8 cellular contexts compared by ENCODE assay signal in the genomic region with DNA sequence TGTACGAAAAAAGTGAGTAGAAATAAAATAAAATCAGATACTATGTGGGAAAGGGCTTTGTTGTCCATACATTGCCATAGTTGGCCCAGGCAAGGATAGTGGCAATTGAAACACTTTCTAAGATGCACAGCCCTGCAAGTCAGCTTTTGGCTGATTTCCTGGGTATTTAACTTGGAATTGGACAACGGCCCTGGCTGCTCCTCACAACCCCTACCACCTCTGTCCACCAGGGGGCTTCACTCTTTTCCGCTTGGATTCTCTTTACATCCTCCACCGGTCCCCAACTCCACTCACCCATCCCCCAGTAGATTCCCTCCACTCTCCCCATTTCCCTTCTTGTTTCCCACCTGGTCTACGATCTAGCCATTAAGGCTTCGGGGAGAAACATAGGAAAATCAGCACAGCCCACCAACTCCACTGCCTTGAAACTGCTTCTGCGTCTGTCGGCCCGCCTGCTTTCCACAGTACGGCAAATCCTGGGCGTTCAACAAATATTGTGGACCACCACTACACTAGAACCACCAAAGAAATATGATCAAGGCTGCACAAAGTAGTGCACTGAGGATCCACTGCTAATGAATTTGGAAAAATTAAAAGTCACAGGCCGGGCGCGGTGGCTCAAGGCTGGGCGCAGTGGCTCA. TPM values are rescaled to one million over a fixed set of nuclear protein-coding genes. Genes with fewer than 3 reads are reported as not detected.
DNase-seq lines count a peak whose midpoint lies in the region; ATAC-seq and TF ChIP-seq lines count a peak whose summit lies in the region.

No MANE protein-coding gene starts in this region.

- no peak overlapping the region for H2BK120ac ChIP-seq in IMR-90 (ENCODE audit: low read depth, low read length)

- intact Hi-C loops in Caco-2 (cut with micrococcal nuclease; ENCODE audit: unreplicated experiment): loop anchor here (1.0 to 2.0 kb wide), 2 partner anchors 157 to 337 kb away; no protein-coding TSS in a partner anchor
- intact Hi-C loops in IMR-90 (cut with micrococcal nuclease): loop anchor here (2.0 to 10.0 kb wide), 4 partner anchors 51 to 579 kb away; a partner anchor contains a TSS
- intact Hi-C loops in left ventricle myocardium inferior (cut with micrococcal nuclease): no loop called here

- TF ChIP-seq RAD21 in IMR-90 (IDR thresholded peaks at IDR 0.05; ENCODE audit: low read length): peak; percentile 50

- H3K4me3 ChIP-seq in Caco-2 (ENCODE audit: low read depth, low read length) (no peak overlapping the region), IMR-90 (ENCODE audit: insufficient read depth, low read depth, low read length) (no peak overlapping the region), left ventricle myocardium inferior (no peak overlapping the region), smooth muscle cell (no peak overlapping the region)

- no peak overlapping the region for H2BK20ac ChIP-seq in IMR-90 (ENCODE audit: low read depth, low read length)

- dilution Hi-C loops in IMR-90 (cut with HindIII; ENCODE audit: low sequenced_read_pairs, unreplicated experiment): no loop called here

- H4K5ac ChIP-seq in IMR-90 (ENCODE audit: low read depth, low read length): no peak overlapping the region

- no peak overlapping the region for H4K91ac ChIP-seq in IMR-90 (ENCODE audit: insufficient read depth, low read depth, low read length)

- H4K8ac ChIP-seq in IMR-90 (ENCODE audit: low read depth in 2 of 2, low read length in 2 of 2): no peak overlapping the region

- H3F3A ChIP-seq in smooth muscle cell (ENCODE audit: low read depth): no peaks in the 10 kb centered on the region

- POLR2A ChIA-PET in Caco-2 (lab: Charles Lee): no interaction called here
- POLR2A ChIA-PET in IMR-90 (lab: Charles Lee; ENCODE audit: unreplicated experiment): no interaction called here

- no peaks in the 10 kb centered on the region for H3K9me3 Mint-ChIP-seq in Caco-2 (ENCODE audit: unreplicated experiment)
- H3K9me3 Mint-ChIP-seq in activated naive CD4-positive, alpha-beta T cell treated with anti-CD3 and anti-CD28 coated beads, Interleukin-2, amount 50 U/mL, for 72 hours: no peaks in the 10 kb centered on the region

- H2AK9ac ChIP-seq in IMR-90 (replicated peaks; ENCODE audit: low read depth, low read length, poor library complexity): peak overlapping the region; percentile 15

- no peak overlapping the region for H3K9ac ChIP-seq in IMR-90 (ENCODE audit: low read depth, low read length)
- H3K9ac ChIP-seq in smooth muscle cell (ENCODE audit: low read depth): no peak overlapping the region

- no peaks in the 10 kb centered on the region for H3K36me3 ChIP-seq in Caco-2 (ENCODE audit: control insufficient read depth, insufficient read depth, low read length)
- no peaks in the 10 kb centered on the region for H3K36me3 ChIP-seq in IMR-90 (ENCODE audit: control insufficient read depth, insufficient read depth, low read length)
- no peaks in the 10 kb centered on the region for H3K36me3 ChIP-seq in left ventricle myocardium inferior
- no peaks in the 10 kb centered on the region for H3K36me3 ChIP-seq in smooth muscle cell (ENCODE audit: low read depth)

- TF ChIP-seq CTCF in Caco-2 (IDR thresholded peaks at IDR 0.05; ENCODE audit: insufficient read depth in 1 of 2, low read depth in 1 of 2, low read length in 1 of 2, severe bottlenecking in 1 of 2, unreplicated experiment in 1 of 2) (peak; percentile 84 to 93), IMR-90 (conservative IDR thresholded peaks at IDR 0.05; ENCODE audit: low read depth, low read length) (peak; percentile 75), left ventricle myocardium inferior (IDR thresholded peaks at IDR 0.05; ENCODE audit: borderline replicate concordance) (peak; percentile 84), smooth muscle cell (IDR thresholded peaks at IDR 0.05; ENCODE audit: borderline replicate concordance, insufficient read depth, poor library complexity, severe bottlenecking) (peak; percentile 73)

- H3K79me2 ChIP-seq in smooth muscle cell (ENCODE audit: low read depth): no peaks in the 10 kb centered on the region

- H3K4me3 Mint-ChIP-seq in Caco-2 (ENCODE audit: unreplicated experiment): no peak overlapping the region

- no TSS peak for BruUV-seq in Caco-2 (replicated peaks; lab: Mats Ljungman, UMichigan)
- no TSS peak for BruUV-seq in IMR-90 (replicated peaks; lab: Mats Ljungman, UMichigan)

- peak; percentile 75 to 85 for DNase-seq in Caco-2
- DNase-seq in IMR-90: peak; percentile 70
- peak; percentile 82 for DNase-seq in SK-MEL-5 (ENCODE audit: low read depth, low spot score)
- peak in 1 of 2 donors; percentile 67 for DNase-seq in activated naive CD4-positive, alpha-beta T cell treated with anti-CD3 and anti-CD28 coated beads, Interleukin-2, amount 50 U/mL, for 72 hours (ENCODE audit: low spot score in 2 of 2)
- peak; percentile 46 for DNase-seq in left ventricle myocardium inferior
- DNase-seq in smooth muscle cell (lab: John Stamatoyannopoulos, UW; ENCODE audit: unreplicated experiment): peak; percentile 37

- H3K27ac Mint-ChIP-seq in Caco-2 (ENCODE audit: unreplicated experiment): no peak overlapping the region
- H3K27ac Mint-ChIP-seq in activated naive CD4-positive, alpha-beta T cell treated with anti-CD3 and anti-CD28 coated beads, Interleukin-2, amount 50 U/mL, for 72 hours: no peak overlapping the region

- no peak for TF ChIP-seq POLR2A in IMR-90 (IDR thresholded peaks at IDR 0.05; ENCODE audit: low read depth, low read length)

- H4K20me1 ChIP-seq in IMR-90 (ENCODE audit: insufficient read depth, low read length) (no peaks in the 10 kb centered on the region), smooth muscle cell (ENCODE audit: low read depth) (no peaks in the 10 kb centered on the region)

- H2AFZ ChIP-seq in IMR-90 (replicated peaks; ENCODE audit: low read length, poor library complexity) (peak overlapping the region; percentile 74), smooth muscle cell (ENCODE audit: low read depth) (peak overlapping the region; percentile 19)

- no peaks in the 10 kb centered on the region for H3K27me3 ChIP-seq in Caco-2 (replicated peaks; ENCODE audit: control insufficient read depth, insufficient read depth, low read length)
- H3K27me3 ChIP-seq in IMR-90 (ENCODE audit: control insufficient read depth, insufficient read depth, low read length): peaks cover 28% of the 10 kb centered on the region
- H3K27me3 ChIP-seq in left ventricle myocardium inferior (ENCODE audit: low read depth): peaks cover 59% of the 10 kb centered on the region
- peaks cover 29% of the 10 kb centered on the region for H3K27me3 ChIP-seq in smooth muscle cell (ENCODE audit: low read depth)

- CTCF ChIA-PET in Caco-2 (lab: Charles Lee): interaction anchor here (0.9 to 1.1 kb wide), 4 partner anchors 14 to 451 kb away, joined by 4 to 7 read pairs (median 6); no protein-coding TSS in a partner anchor
- CTCF ChIA-PET in IMR-90 (lab: Yijun Ruan, JAX): interaction anchor here (0.6 to 1.7 kb wide), 8 partner anchors 11 to 451 kb away, joined by 3 to 10 read pairs (median 3); no protein-coding TSS in a partner anchor

- no peak overlapping the region for H2BK5ac ChIP-seq in IMR-90 (ENCODE audit: low read depth, low read length, poor library complexity, severe bottlenecking)

- no peaks in the 10 kb centered on the region for H3K27me3 Mint-ChIP-seq in Caco-2 (ENCODE audit: insufficient read depth, unreplicated experiment)

- H3K14ac ChIP-seq in IMR-90 (replicated peaks; ENCODE audit: low read depth, low read length): no peak overlapping the region

- H3K56ac ChIP-seq in IMR-90 (ENCODE audit: extremely low read depth, insufficient read depth, low read length): no peak overlapping the region

- no peak overlapping the region for H3K4ac ChIP-seq in IMR-90 (ENCODE audit: low read depth, low read length)

- no peaks in the 10 kb centered on the region for H3K36me3 Mint-ChIP-seq in Caco-2 (ENCODE audit: insufficient read depth, unreplicated experiment)
- H3K36me3 Mint-ChIP-seq in activated naive CD4-positive, alpha-beta T cell treated with anti-CD3 and anti-CD28 coated beads, Interleukin-2, amount 50 U/mL, for 72 hours: no peaks in the 10 kb centered on the region

- no peak overlapping the region for H2BK15ac ChIP-seq in IMR-90 (ENCODE audit: low read depth, low read length)

- no peak overlapping the region for H3K27ac ChIP-seq in IMR-90 (ENCODE audit: insufficient read depth, low read length)
- H3K27ac ChIP-seq in left ventricle myocardium inferior (replicated peaks): no peak overlapping the region
- no peak overlapping the region for H3K27ac ChIP-seq in smooth muscle cell (ENCODE audit: low read depth)

- WGBS in IMR-90 (ENCODE audit: extremely low coverage in 2 of 2, insufficient read length in 1 of 2), 2 experiments: 16% methylated on average over 5 of the region's 15 CpGs; no CpG with 5 or more reads in 1 of the 2 experiments
- 72% methylated on average over 14 of the region's 15 CpGs for WGBS in smooth muscle cell (ENCODE audit: low lambda C conversion rate)

- H3K4me2 ChIP-seq in IMR-90 (ENCODE audit: low read depth, low read length) (no peak overlapping the region), smooth muscle cell (no peak overlapping the region)

- H3K4me1 ChIP-seq in Caco-2: peaks cover 10% of the 10 kb centered on the region; the same call in 1 of the 2 replicates
- H3K4me1 ChIP-seq in IMR-90 (ENCODE audit: control insufficient read depth, insufficient read depth, low read length): no peaks in the 10 kb centered on the region
- H3K4me1 ChIP-seq in left ventricle myocardium inferior: no peaks in the 10 kb centered on the region
- no peaks in the 10 kb centered on the region for H3K4me1 ChIP-seq in smooth muscle cell (ENCODE audit: low read depth)

- H3K9me1 ChIP-seq in IMR-90 (ENCODE audit: insufficient read depth, low read length): no peaks in the 10 kb centered on the region

- H3K9me3 ChIP-seq in Caco-2 (no peaks in the 10 kb centered on the region), IMR-90 (ENCODE audit: control insufficient read depth, insufficient read depth, low read length) (no peaks in the 10 kb centered on the region), left ventricle myocardium inferior (replicated peaks) (no peaks in the 10 kb centered on the region), smooth muscle cell (replicated peaks; ENCODE audit: low read depth) (no peaks in the 10 kb centered on the region)

- no peak overlapping the region for H3K18ac ChIP-seq in IMR-90 (ENCODE audit: low read depth, low read length)

- H2AK5ac ChIP-seq in IMR-90 (ENCODE audit: low read depth, low read length): no peak overlapping the region

- no peak overlapping the region for H3K23ac ChIP-seq in IMR-90 (ENCODE audit: low read depth, low read length)

- no peaks in the 10 kb centered on the region for H3K79me1 ChIP-seq in IMR-90 (ENCODE audit: low read depth in 1 of 2, low read length in 2 of 2)

- peaks cover 23% of the 10 kb centered on the region for H3K4me1 Mint-ChIP-seq in Caco-2 (ENCODE audit: low read depth, unreplicated experiment)

- ATAC-seq in IMR-90 (ENCODE audit: low read depth) (peak; percentile 55), HG02852 (IDR thresholded peaks at IDR 0.05; ENCODE audit: unreplicated experiment) (no peak), GM19452 (IDR thresholded peaks at IDR 0.05; ENCODE audit: unreplicated experiment) (no peak)
- ATAC-seq in activated naive CD4-positive, alpha-beta T cell treated with anti-CD3 and anti-CD28 coated beads, Interleukin-2, amount 50 U/mL, for 72 hours: peak; percentile 36 to 57

- in situ Hi-C loops in IMR-90 (cut with MboI; ENCODE audit: low sequenced_read_pairs): loop anchor here (5.0 to 10.0 kb wide), 2 partner anchors 149 to 451 kb away; no protein-coding TSS in a partner anchor
- in situ Hi-C loops in SK-MEL-5 (cut with HindIII; ENCODE audit: low pct_unique_long_range_greater_than_20kb, low sequenced_read_pairs): no loop called here

RNA-seq across cellular contexts. Expression of a gene that starts 48.6 kb away (rescaled TPM):
- total RNA-seq in Caco-2 (2022) (132 and 141 TPM in 2 replicates), IMR-90 (2012; rRNA removed) (116 and 148 TPM in 2 replicates), left ventricle myocardium inferior (176 TPM), smooth muscle cell (106 and 117 TPM in 2 replicates)
- polyA plus RNA-seq in IMR-90 (2012; rRNA removed) (73.1 and 74.1 TPM in 2 replicates), smooth muscle cell (123 and 140 TPM in 2 replicates)
- 52.0 and 62.7 TPM in 2 replicates for polyA plus RNA-seq in IMR-90 (2012; cell fraction: cytosol; rRNA removed)
- 32.2 and 40.3 TPM in 2 replicates for polyA plus RNA-seq in IMR-90 (2012; cell fraction: nucleus; rRNA removed; ENCODE audit: low replicate concordance)
- 284 and 304 TPM in 2 replicates for total RNA-seq in SK-MEL-5 (2014; rRNA removed; shearing (Covaris generic))
- 160 and 186 TPM in 2 replicates for polyA plus RNA-seq in SK-MEL-5 (2015; cell fraction: cytosol; rRNA removed)
- 123 and 161 TPM in 2 replicates for polyA plus RNA-seq in SK-MEL-5 (2015; cell fraction: nucleus; rRNA removed)
- total RNA-seq in activated naive CD4-positive, alpha-beta T cell treated with anti-CD3 and anti-CD28 coated beads, Interleukin-2, amount 50 U/mL, for 72 hours: 100 to 1,000 TPM; 133 to 190 TPM

Comparison
In these comparisons a context has a peak if more than half of its experiments do, and no peak if none do; other contexts are left out.
1. ATAC-seq: peak in IMR-90 (single experiment) and activated naive CD4-positive, alpha-beta T cell treated with anti-CD3 and anti-CD28 coated beads, Interleukin-2, amount 50 U/mL, for 72 hours (2 of 2); none in HG02852 (single experiment) and GM19452 (single experiment).
2. Peak in every context shown above with its lines, with median percentiles within 50 percentile points of each other: CTCF ChIP-seq.